ENCODE assay signal across 10 cellular contexts in the genomic region with DNA sequence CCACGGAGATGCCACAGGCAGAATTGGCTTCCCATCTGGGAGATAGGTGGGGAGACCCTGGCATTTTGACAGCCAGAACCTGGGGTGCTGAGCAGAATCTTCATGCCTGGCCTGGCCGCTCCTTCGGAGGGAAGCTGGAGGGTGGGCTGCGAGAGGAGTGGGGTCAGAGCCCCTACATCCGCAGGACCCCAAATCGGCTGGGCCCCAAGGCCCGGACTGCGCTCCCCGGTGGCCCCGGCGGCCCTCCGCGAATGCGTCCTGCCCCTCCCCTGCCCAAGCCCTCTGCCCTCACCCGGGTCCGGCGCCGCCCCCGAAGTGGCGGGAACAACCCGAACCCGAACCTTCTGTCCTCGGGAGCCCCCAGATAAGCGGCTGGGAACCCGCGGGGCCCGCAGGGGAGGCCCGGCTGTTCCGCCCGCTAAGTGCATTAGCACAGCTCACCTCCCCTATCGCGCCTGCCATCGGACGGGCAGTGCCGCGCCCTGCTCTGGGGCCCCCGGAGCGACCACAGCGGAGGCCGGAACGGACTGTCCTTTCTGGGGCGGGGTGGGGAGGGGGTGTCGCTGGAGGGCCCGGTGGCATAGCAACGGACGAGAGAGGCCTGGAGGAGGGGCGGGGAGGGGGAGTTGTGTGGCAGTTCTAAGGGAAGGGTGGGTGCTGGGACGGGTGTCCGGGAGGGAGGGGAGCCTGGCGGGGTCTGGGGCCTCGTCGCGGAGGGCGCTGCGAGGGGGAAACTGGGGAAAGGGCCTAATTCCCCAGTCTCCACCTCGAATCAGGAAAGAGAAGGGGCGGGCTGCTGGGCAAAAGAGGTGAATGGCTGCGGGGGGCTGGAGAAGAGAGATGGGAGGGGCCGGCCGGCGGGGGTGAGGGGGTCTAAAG. TPM values are rescaled to one million over a fixed set of nuclear protein-coding genes. Genes with fewer than 3 reads are reported as not detected.
DNase-seq lines count a peak whose midpoint lies in the region; ATAC-seq and TF ChIP-seq lines count a peak whose summit lies in the region.
"Had no signal": no experiment of that assay in that cellular context is flagged by ENCODE, and none has a peak within 500 bp of the region (broad histone marks: within the 10 kb centered on the region; RNA-seq: fewer than 3 reads in every experiment).

No MANE protein-coding gene starts in this region.

- TF ChIP-seq CTCF in hepatocyte (IDR thresholded peaks at IDR 0.05; ENCODE audit: poor library complexity) (no peak), lower leg skin (IDR thresholded peaks at IDR 0.05) (no peak)

- H2AFZ ChIP-seq in hepatocyte, result peak overlapping the region; percentile 73

- peaks cover 5% of the 10 kb centered on the region for H3K27me3 ChIP-seq in hepatocyte

- no peaks in the 10 kb centered on the region for H3K9me3 ChIP-seq in hepatocyte (ENCODE audit: low read depth)

- peaks cover 25% of the 10 kb centered on the region for H3K27me3 Mint-ChIP-seq in activated CD4-positive, alpha-beta memory T cell treated with anti-CD3 and anti-CD28 coated beads for 36 hours
- peaks cover 40% of the 10 kb centered on the region for H3K27me3 Mint-ChIP-seq in stimulated activated memory B cell treated with anti-CD40 and anti-IgM and Interleukin-4, amounts not matched to agents 10 μg/mL and 1 μg/mL and 100 μg/mL, for 72 hours

- POLR2A ChIA-PET in activated CD4-positive, alpha-beta memory T cell treated with anti-CD3 and anti-CD28 coated beads for 36 hours (lab: Charles Lee), result interaction anchor here (1.3 to 1.7 kb wide), 2 partner anchors 14 to 43 kb away, joined by 3 to 4 read pairs; no protein-coding TSS in a partner anchor

- no peaks in the 10 kb centered on the region for H3K36me3 Mint-ChIP-seq in activated CD4-positive, alpha-beta memory T cell treated with anti-CD3 and anti-CD28 coated beads for 36 hours
- no peaks in the 10 kb centered on the region for H3K36me3 Mint-ChIP-seq in stimulated activated memory B cell treated with anti-CD40 and anti-IgM and Interleukin-4, amounts not matched to agents 10 μg/mL and 1 μg/mL and 100 μg/mL, for 72 hours

- H3K27ac Mint-ChIP-seq in activated CD4-positive, alpha-beta memory T cell treated with anti-CD3 and anti-CD28 coated beads for 36 hours, result no peak overlapping the region
- peak overlapping the region; percentile 73 for H3K27ac Mint-ChIP-seq in stimulated activated memory B cell treated with anti-CD40 and anti-IgM and Interleukin-4, amounts not matched to agents 10 μg/mL and 1 μg/mL and 100 μg/mL, for 72 hours

- 15% methylated on average over 40 of the region's 61 CpGs for WGBS in hepatocyte (ENCODE audit: low lambda C conversion rate, missing lambda C conversion rate)
- 8 to 14% methylated on average over 37 to 49 of the region's 61 CpGs for WGBS in lower leg skin, 2 donors

- CTCF ChIA-PET in activated CD4-positive, alpha-beta memory T cell treated with anti-CD3 and anti-CD28 coated beads for 36 hours (lab: Charles Lee), result interaction anchor here (0.6 to 6.5 kb wide), 10 partner anchors 11 to 116 kb away, joined by 3 to 57 read pairs (median 12); no protein-coding TSS in a partner anchor

- H3K4me2 ChIP-seq in hepatocyte, result peak overlapping the region; percentile 96

- no peaks in the 10 kb centered on the region for H4K20me1 ChIP-seq in hepatocyte (ENCODE audit: insufficient read depth, poor library complexity, severe bottlenecking)

- no peaks in the 10 kb centered on the region for H3K9me3 Mint-ChIP-seq in activated CD4-positive, alpha-beta memory T cell treated with anti-CD3 and anti-CD28 coated beads for 36 hours
- H3K9me3 Mint-ChIP-seq in stimulated activated memory B cell treated with anti-CD40 and anti-IgM and Interleukin-4, amounts not matched to agents 10 μg/mL and 1 μg/mL and 100 μg/mL, for 72 hours, result no peaks in the 10 kb centered on the region

- H3K4me3 Mint-ChIP-seq in activated CD4-positive, alpha-beta memory T cell treated with anti-CD3 and anti-CD28 coated beads for 36 hours, result peak overlapping the region; percentile 23
- peak overlapping the region; percentile 69 for H3K4me3 Mint-ChIP-seq in stimulated activated memory B cell treated with anti-CD40 and anti-IgM and Interleukin-4, amounts not matched to agents 10 μg/mL and 1 μg/mL and 100 μg/mL, for 72 hours

- peak overlapping the region; percentile 42 for H3K27ac ChIP-seq in hepatocyte
- H3K27ac ChIP-seq: 22Rv1 had no signal

- H3K9me2 ChIP-seq in hepatocyte (replicated peaks; ENCODE audit: insufficient read depth), result no peaks in the 10 kb centered on the region

- intact Hi-C loops in activated CD4-positive, alpha-beta memory T cell treated with anti-CD3 and anti-CD28 coated beads for 36 hours (cut with micrococcal nuclease), result no loop called here
- intact Hi-C loops in lower leg skin (cut with DNase I; ENCODE audit: low total_unique reads), result no loop called here

- H3K4me1 Mint-ChIP-seq in activated CD4-positive, alpha-beta memory T cell treated with anti-CD3 and anti-CD28 coated beads for 36 hours (ENCODE audit: low read depth), result peaks cover 11% of the 10 kb centered on the region
- peaks cover 50% of the 10 kb centered on the region for H3K4me1 Mint-ChIP-seq in stimulated activated memory B cell treated with anti-CD40 and anti-IgM and Interleukin-4, amounts not matched to agents 10 μg/mL and 1 μg/mL and 100 μg/mL, for 72 hours

- no peaks in the 10 kb centered on the region for H3K36me3 ChIP-seq in hepatocyte (replicated peaks; ENCODE audit: insufficient read depth, low read depth)

- DNase-seq in DMS 273 (lab: John Stamatoyannopoulos, UW; ENCODE audit: unreplicated experiment) (peak; percentile 38), DMS 273 treated with DMSO at 0.1 percent for 48 hours (lab: John Stamatoyannopoulos, UW) (no peak), hepatocyte (ENCODE audit: low spot score) (peak; percentile 70), HT-29 (ENCODE audit: low spot score) (no peak), NCI-H2227 treated with DMSO at 0.1 percent for 48 hours (lab: John Stamatoyannopoulos, UW) (no peak), lower leg skin (ENCODE audit: low spot score in 2 of 2) (no peak)
- no peak for DNase-seq in activated CD4-positive, alpha-beta memory T cell treated with anti-CD3 and anti-CD28 coated beads for 36 hours

- H3K4me1 ChIP-seq in hepatocyte (ENCODE audit: insufficient read depth), result peaks cover 45% of the 10 kb centered on the region

- ATAC-seq in stimulated activated memory B cell treated with anti-CD40 and anti-IgM and Interleukin-4, amounts not matched to agents 10 μg/mL and 1 μg/mL and 100 μg/mL, for 72 hours, result no peak

- TF ChIP-seq POLR2A in lower leg skin (IDR thresholded peaks at IDR 0.05), result no peak

- no peaks in the 10 kb centered on the region for H3K79me2 ChIP-seq in hepatocyte

- peak overlapping the region; percentile 44 for H3K4me3 ChIP-seq in hepatocyte
- H3K4me3 ChIP-seq in lower leg skin (ENCODE audit: low read depth, poor library complexity, severe bottlenecking), result no peak overlapping the region

RNA-seq across cellular contexts. Expression of gene PNMT, which starts 0.8 kb away (rescaled TPM):
- not detected for total RNA-seq in activated CD4-positive, alpha-beta memory T cell treated with anti-CD3 and anti-CD28 coated beads for 36 hours
- 51.9 and 64.5 TPM in 2 replicates for total RNA-seq in hepatocyte
- polyA plus RNA-seq in hepatocyte, result 203 and 204 TPM in 2 replicates
- 0.25 and 0.65 TPM in 2 replicates for total RNA-seq in HT-29 (2014; rRNA removed; shearing (Covaris generic))
- total RNA-seq in lower leg skin, result 1 to 10 TPM; 1.6 to 3.8 (median 1.9) TPM
- total RNA-seq: kidney epithelial cell had no signal

RNA-seq across cellular contexts. Expression of gene TCAP, which starts 2.4 kb away (rescaled TPM):
- under 1 TPM; 0.80 to 0.90 TPM for total RNA-seq in activated CD4-positive, alpha-beta memory T cell treated with anti-CD3 and anti-CD28 coated beads for 36 hours
- total RNA-seq in hepatocyte (0.90 and 1.0 TPM in 2 replicates), lower leg skin (1 to 10 TPM in 1 of 4 donors, under 1 TPM in 2, not detected in 1; 0.44 to 3.8 (median 0.62) TPM)
- polyA plus RNA-seq in hepatocyte, result 0.64 and 0.66 TPM in 2 replicates
- 1.9 and 2.2 TPM in 2 replicates for total RNA-seq in HT-29 (2014; rRNA removed; shearing (Covaris generic))

RNA-seq across cellular contexts. Expression of gene PGAP3, which starts 20.4 kb away (rescaled TPM):
- 1 to 10 TPM; 8.3 to 8.6 TPM for total RNA-seq in activated CD4-positive, alpha-beta memory T cell treated with anti-CD3 and anti-CD28 coated beads for 36 hours
- total RNA-seq in hepatocyte (26.8 and 33.0 TPM in 2 replicates), lower leg skin (10 to 100 TPM; 24.2 to 41.4 (median 28.8) TPM)
- polyA plus RNA-seq in hepatocyte, result 35.4 and 35.6 TPM in 2 replicates
- 34.6 and 39.1 TPM in 2 replicates for total RNA-seq in HT-29 (2014; rRNA removed; shearing (Covaris generic))

RNA-seq across cellular contexts. Expression of gene STARD3, which starts 30.6 kb away (rescaled TPM):
- total RNA-seq in activated CD4-positive, alpha-beta memory T cell treated with anti-CD3 and anti-CD28 coated beads for 36 hours, result 10 to 100 TPM; 53.6 to 60.3 TPM
- total RNA-seq in hepatocyte, result 61.6 and 76.5 TPM in 2 replicates
- 89.0 and 90.3 TPM in 2 replicates for polyA plus RNA-seq in hepatocyte
- 50.8 and 54.2 TPM in 2 replicates for total RNA-seq in HT-29 (2014; rRNA removed; shearing (Covaris generic))
- 10 to 100 TPM; 47.7 to 99.7 (median 65.7) TPM for total RNA-seq in lower leg skin

RNA-seq across cellular contexts. Expression of gene ERBB2, which starts 32.4 kb away (rescaled TPM):
- total RNA-seq in activated CD4-positive, alpha-beta memory T cell treated with anti-CD3 and anti-CD28 coated beads for 36 hours, result 1 to 10 TPM; 5.9 to 6.3 TPM
- total RNA-seq in hepatocyte, result 77.7 and 93.1 TPM in 2 replicates
- 72.9 and 76.4 TPM in 2 replicates for polyA plus RNA-seq in hepatocyte
- total RNA-seq in HT-29 (2014; rRNA removed; shearing (Covaris generic)), result 91.0 and 110 TPM in 2 replicates
- 100 to 1,000 TPM; 181 to 244 (median 191) TPM for total RNA-seq in lower leg skin

Comparison
In these comparisons a context has a peak if more than half of its experiments do, and no peak if none do; other contexts are left out.
1. DNase-seq: peak in DMS 273 (single experiment) and hepatocyte (single experiment); none in DMS 273 treated with DMSO at 0.1 percent for 48 hours (single experiment), activated CD4-positive, alpha-beta memory T cell treated with anti-CD3 and anti-CD28 coated beads for 36 hours (single experiment), HT-29 (single experiment), NCI-H2227 treated with DMSO at 0.1 percent for 48 hours (single experiment) and lower leg skin (0 of 2).
2. RNA of gene PNMT, which starts 0.8 kb away (total RNA-seq): 51.9 to 64.5 TPM in hepatocyte; 1.6 to 3.8 TPM in lower leg skin, 0.25 to 0.65 TPM in HT-29 and not detected in activated CD4-positive, alpha-beta memory T cell treated with anti-CD3 and anti-CD28 coated beads for 36 hours; every median in the first group is over 10 times any median in the second.